24 cellular contexts compared by ENCODE assay signal in the genomic region with DNA sequence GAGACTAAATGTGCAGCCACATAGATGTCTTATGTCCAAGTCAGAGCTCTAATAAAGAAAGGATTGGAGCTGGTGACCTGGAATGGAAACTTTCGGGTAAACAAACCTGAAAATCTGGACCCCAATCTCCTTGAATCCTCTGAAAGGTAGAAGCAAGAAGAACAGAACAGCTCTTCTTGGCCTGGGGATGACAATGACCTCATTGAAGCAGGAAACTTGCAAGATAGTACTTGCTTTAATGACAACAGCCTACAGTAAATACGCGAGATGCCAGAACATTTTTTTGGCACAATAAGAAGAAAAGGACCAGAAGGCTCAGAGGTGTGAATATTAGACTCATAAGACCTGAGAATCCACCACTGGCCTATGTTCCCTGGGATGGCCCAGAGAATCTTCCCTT. TPM values are rescaled to one million over a fixed set of nuclear protein-coding genes. Genes with fewer than 3 reads are reported as not detected.
DNase-seq lines count a peak whose midpoint lies in the region; ATAC-seq, FAIRE-seq and TF ChIP-seq lines count a peak whose summit lies in the region.
"Had no signal": no experiment of that assay in that cellular context is flagged by ENCODE, and none has a peak within 500 bp of the region (broad histone marks: within the 10 kb centered on the region; RNA-seq: fewer than 3 reads in every experiment).

No MANE protein-coding gene starts in this region.

- H3K36me3 ChIP-seq in breast epithelium, result no peaks in the 10 kb centered on the region
- H3K36me3 ChIP-seq in bronchial epithelial cell (ENCODE audit: control insufficient read depth, insufficient read depth, low read length), result no peaks in the 10 kb centered on the region
- H3K36me3 ChIP-seq in prostate gland, result no peaks in the 10 kb centered on the region
- H3K36me3 ChIP-seq in uterus, result no peaks in the 10 kb centered on the region
- H3K36me3 ChIP-seq: BE2C, BLaER1 had no signal

- no peak overlapping the region for H3K27ac Mint-ChIP-seq in activated naive CD8-positive, alpha-beta T cell treated with anti-CD3 and anti-CD28 coated beads for 36 hours
- H3K27ac Mint-ChIP-seq: CD4-positive, alpha-beta T cell; CD8-positive, alpha-beta T cell had no signal

- H3K4me3 ChIP-seq in breast epithelium, result no peak overlapping the region
- no peak overlapping the region for H3K4me3 ChIP-seq in bronchial epithelial cell (ENCODE audit: low read depth, low read length)
- no peak overlapping the region for H3K4me3 ChIP-seq in prostate gland
- H3K4me3 ChIP-seq in uterus, result no peak overlapping the region
- H3K4me3 ChIP-seq: BLaER1 had no signal

- H3K4me3 Mint-ChIP-seq in activated naive CD8-positive, alpha-beta T cell treated with anti-CD3 and anti-CD28 coated beads for 36 hours, result no peak overlapping the region
- H3K4me3 Mint-ChIP-seq: CD4-positive, alpha-beta T cell; CD8-positive, alpha-beta T cell had no signal

- H3K9me3 ChIP-seq in breast epithelium (no peaks in the 10 kb centered on the region), prostate gland (no peaks in the 10 kb centered on the region), uterus (no peaks in the 10 kb centered on the region)
- H3K9me3 ChIP-seq: BE2C, Caco-2 had no signal

- H3K9me3 Mint-ChIP-seq in activated naive CD8-positive, alpha-beta T cell treated with anti-CD3 and anti-CD28 coated beads for 36 hours, result no peaks in the 10 kb centered on the region
- H3K9me3 Mint-ChIP-seq: CD4-positive, alpha-beta T cell; CD8-positive, alpha-beta T cell had no signal

- TF ChIP-seq CTCF in breast epithelium (IDR thresholded peaks at IDR 0.05) (no peak), bronchial epithelial cell (IDR thresholded peaks at IDR 0.05; ENCODE audit: insufficient read depth, low read length, severe bottlenecking) (no peak), prostate gland (IDR thresholded peaks at IDR 0.05) (no peak), uterus (IDR thresholded peaks at IDR 0.05) (no peak)

- H3K27me3 Mint-ChIP-seq in activated naive CD8-positive, alpha-beta T cell treated with anti-CD3 and anti-CD28 coated beads for 36 hours, result peaks cover 35% of the 10 kb centered on the region

- peak in 1 of 2 donors; percentile 63 for DNase-seq in breast epithelium (ENCODE audit: low spot score in 2 of 2)
- peak; percentile 62 for DNase-seq in bronchial epithelial cell (ENCODE audit: low read depth)
- DNase-seq in epithelial cell of prostate (ENCODE audit: low read depth, low spot score), result peak; percentile 12
- DNase-seq in prostate gland (ENCODE audit: low spot score), result peak; percentile 71
- DNase-seq in uterus, result no peak
- no peak for DNase-seq in activated CD4-positive, alpha-beta T cell treated with anti-CD3 and anti-CD28 coated beads for 1 hour
- no peak for DNase-seq in activated naive CD8-positive, alpha-beta T cell treated with anti-CD3 and anti-CD28 coated beads for 36 hours
- DNase-seq: 8988T; ACHN; BE2C; Caco-2; Calu3; CD4-positive, alpha-beta T cell; CD8-positive, alpha-beta T cell; DMS79 treated with DMSO at 0.1 percent for 48 hours; GF-D8 had no signal

- H3K4me1 ChIP-seq in breast epithelium (peaks cover 6 to 10% of the 10 kb centered on the region in 2 donors), prostate gland (replicated peaks) (no peaks in the 10 kb centered on the region), uterus (peaks cover 7 to 15% of the 10 kb centered on the region in 2 donors)
- H3K4me1 ChIP-seq: BLaER1 had no signal

- no peaks in the 10 kb centered on the region for H3K36me3 Mint-ChIP-seq in activated naive CD8-positive, alpha-beta T cell treated with anti-CD3 and anti-CD28 coated beads for 36 hours
- H3K36me3 Mint-ChIP-seq: CD8-positive, alpha-beta T cell had no signal

- 36% methylated on average over 3 of the region's 3 CpGs for WGBS in prostate gland

- H3K27me3 ChIP-seq in breast epithelium, result no peaks in the 10 kb centered on the region
- H3K27me3 ChIP-seq in bronchial epithelial cell (ENCODE audit: control insufficient read depth, insufficient read depth, low read length), result peaks cover 7% of the 10 kb centered on the region
- no peaks in the 10 kb centered on the region for H3K27me3 ChIP-seq in prostate gland (replicated peaks; ENCODE audit: insufficient read depth)
- no peaks in the 10 kb centered on the region for H3K27me3 ChIP-seq in uterus
- H3K27me3 ChIP-seq: BE2C had no signal

- FAIRE-seq in bronchial epithelial cell (lab: Jason Lieb, UNC), result no peak
- FAIRE-seq: A204.1, D721Med, G401.6, GM12891, GM19239 had no signal

- peak overlapping the region; percentile 45 to 72 for H3K27ac ChIP-seq in breast epithelium
- no peak overlapping the region for H3K27ac ChIP-seq in epithelial cell of prostate
- H3K27ac ChIP-seq in prostate gland, result peak overlapping the region in 1 of 2 donors; percentile 19
- no peak overlapping the region for H3K27ac ChIP-seq in uterus
- H3K27ac ChIP-seq: BLaER1, C4-2B had no signal

- TF ChIP-seq POLR2A in breast epithelium (IDR thresholded peaks at IDR 0.05) (no peak), prostate gland (IDR thresholded peaks at IDR 0.05) (no peak), uterus (IDR thresholded peaks at IDR 0.05) (no peak)

- no peaks in the 10 kb centered on the region for H3K4me1 Mint-ChIP-seq in activated naive CD8-positive, alpha-beta T cell treated with anti-CD3 and anti-CD28 coated beads for 36 hours

- ATAC-seq in HG02973 (IDR thresholded peaks at IDR 0.05; ENCODE audit: unreplicated experiment), result no peak
- ATAC-seq: CD8-positive, alpha-beta T cell had no signal

- intact Hi-C loops in breast epithelium (cut with DNase I; ENCODE audit: low total_unique reads) (loop anchor here (5.0 kb wide), 1 partner anchor 1075 kb away; no protein-coding TSS in a partner anchor), prostate gland (cut with DNase I) (no loop called here), uterus (cut with DNase I; ENCODE audit: low total_unique reads) (no loop called here)

RNA-seq across cellular contexts. Expression of a gene that starts 4.1 kb away (rescaled TPM):
- total RNA-seq in breast epithelium (1 to 10 TPM in 2 of 3 donors, under 1 TPM in 1; 0.98 to 2.1 (median 1.3) TPM), bronchial epithelial cell (not detected in 2 replicates), prostate gland (1 to 10 TPM; 3.6 to 9.8 TPM), uterus (10 to 100 TPM in 1 of 4 donors, 1 to 10 TPM in 2, under 1 TPM in 1; 0.48 to 24.5 (median 3.8) TPM)
- not detected for total RNA-seq in activated naive CD8-positive, alpha-beta T cell treated with anti-CD3 and anti-CD28 coated beads for 36 hours
- total RNA-seq: Calu3; CD4-positive, alpha-beta T cell; CD8-positive, alpha-beta T cell had no signal

Comparison
In these comparisons a context has a peak if more than half of its experiments do, and no peak if none do; other contexts are left out.
1. DNase-seq: peak in bronchial epithelial cell (single experiment), epithelial cell of prostate (single experiment) and prostate gland (single experiment); none in uterus (0 of 2), activated CD4-positive, alpha-beta T cell treated with anti-CD3 and anti-CD28 coated beads for 1 hour (single experiment) and activated naive CD8-positive, alpha-beta T cell treated with anti-CD3 and anti-CD28 coated beads for 36 hours (single experiment).
2. H3K27ac ChIP-seq: peak in breast epithelium (2 of 2); none in epithelial cell of prostate (single experiment) and uterus (0 of 2).